Comparison of ENCODE assay signal across 1 cellular context in genomic region chr15:81296673-81297072, GRCh38.
TF ChIP-seq lines count a peak whose summit lies in the region.

No MANE protein-coding gene starts in this region.

TF ChIP-seq in GM12878, 131 proteins besides CTCF, POLR2A, EP300 and RAD21 (continued from another document):
- TF ChIP-seq ELK1 (IDR thresholded peaks at IDR 0.05; ENCODE audit: low read depth, low read length): peak; percentile 51; the same call in 1 of the 2 replicates
- peak; percentile 47; the same call in 1 of the 2 replicates for TF ChIP-seq PKNOX1 (IDR thresholded peaks at IDR 0.05)
- no peak for TF ChIP-seq HSF1 (IDR thresholded peaks at IDR 0.05; ENCODE audit: low read depth, low read length)
